8 cellular contexts compared by ENCODE assay signal in the genomic region with DNA sequence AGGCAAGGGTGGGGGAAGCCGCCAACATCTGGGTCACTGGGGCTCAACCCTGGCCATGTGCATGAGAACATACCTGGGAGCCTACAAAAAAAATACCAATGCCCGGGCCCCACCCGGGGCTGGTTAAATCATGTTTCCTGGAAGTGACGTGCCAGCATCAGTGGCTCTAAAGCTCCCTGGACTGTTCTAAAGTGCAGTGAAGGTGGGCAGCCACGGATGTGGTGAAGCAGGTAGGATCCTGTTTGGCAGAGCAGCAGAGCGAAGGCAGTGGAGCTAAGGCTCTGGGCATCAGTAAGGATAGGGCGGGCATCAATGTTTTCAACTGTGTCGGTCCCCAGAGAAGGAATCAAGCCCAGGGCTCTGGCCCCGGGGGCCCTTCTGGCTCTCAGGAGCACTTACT.
DNase-seq lines count a peak whose midpoint lies in the region; ATAC-seq, FAIRE-seq and TF ChIP-seq lines count a peak whose summit lies in the region.

No MANE protein-coding gene starts in this region.

- peak overlapping the region; percentile 75 for H3K4me3 Mint-ChIP-seq in activated naive CD8-positive, alpha-beta T cell

- no peak for FAIRE-seq in GM19239 (lab: Jason Lieb, UNC)

- peak overlapping the region; percentile 76 for H2AFZ ChIP-seq in neuron (ENCODE audit: low read depth, low read length)

- H3K4me1 ChIP-seq in neuron (ENCODE audit: insufficient read depth, low read length): peaks cover 16% of the 10 kb centered on the region

- H3K4me3 ChIP-seq in AG09309 (ENCODE audit: control insufficient read depth, low read depth, low read length) (peak overlapping the region; percentile 48), neuron (ENCODE audit: low read length) (no peak overlapping the region)

- H3K27me3 ChIP-seq in neuron (ENCODE audit: insufficient read depth, low read length): no peaks in the 10 kb centered on the region

- H3K9me3 Mint-ChIP-seq in activated naive CD8-positive, alpha-beta T cell (ENCODE audit: low read depth): peaks cover 4% of the 10 kb centered on the region

- peaks cover 9% of the 10 kb centered on the region for H3K36me3 Mint-ChIP-seq in activated naive CD8-positive, alpha-beta T cell

- H3K27ac Mint-ChIP-seq in activated naive CD8-positive, alpha-beta T cell: peak overlapping the region; percentile 100

- H3K36me3 ChIP-seq in neuron (ENCODE audit: insufficient read depth, low read length): no peaks in the 10 kb centered on the region

- no peak for TF ChIP-seq CTCF in AG09309 (IDR thresholded peaks at IDR 0.05; ENCODE audit: control insufficient read depth, insufficient read depth, low read depth, low read length, missing control alignments)

- ATAC-seq in HG03571 (IDR thresholded peaks at IDR 0.05; ENCODE audit: unreplicated experiment): no peak
- no peak for ATAC-seq in HG02623 (IDR thresholded peaks at IDR 0.05; ENCODE audit: unreplicated experiment)

- H3K4me1 Mint-ChIP-seq in activated naive CD8-positive, alpha-beta T cell (ENCODE audit: low read depth): peaks cover 88% of the 10 kb centered on the region

- no peaks in the 10 kb centered on the region for H3K27me3 Mint-ChIP-seq in activated naive CD8-positive, alpha-beta T cell

- no peaks in the 10 kb centered on the region for H3K9me3 ChIP-seq in neuron (ENCODE audit: low read length)

- DNase-seq in AG09309 (ENCODE audit: low read depth): no peak
- peak; percentile 19 to 67 (median 48) for DNase-seq in activated CD4-positive, CD25-positive, alpha-beta regulatory T cell (lab: John Stamatoyannopoulos, UW)
- DNase-seq in GM19239 (ENCODE audit: insufficient read length, low spot score): no peak
- DNase-seq in NCI-H69 (lab: John Stamatoyannopoulos, UW): no peak

Comparison
In these comparisons a context has a peak if more than half of its experiments do, and no peak if none do; other contexts are left out.
1. DNase-seq: peak in activated CD4-positive, CD25-positive, alpha-beta regulatory T cell (4 of 4); none in AG09309 (single experiment), GM19239 (single experiment) and NCI-H69 (single experiment).